ENCODE assay signal across 9 cellular contexts in the genomic region with DNA sequence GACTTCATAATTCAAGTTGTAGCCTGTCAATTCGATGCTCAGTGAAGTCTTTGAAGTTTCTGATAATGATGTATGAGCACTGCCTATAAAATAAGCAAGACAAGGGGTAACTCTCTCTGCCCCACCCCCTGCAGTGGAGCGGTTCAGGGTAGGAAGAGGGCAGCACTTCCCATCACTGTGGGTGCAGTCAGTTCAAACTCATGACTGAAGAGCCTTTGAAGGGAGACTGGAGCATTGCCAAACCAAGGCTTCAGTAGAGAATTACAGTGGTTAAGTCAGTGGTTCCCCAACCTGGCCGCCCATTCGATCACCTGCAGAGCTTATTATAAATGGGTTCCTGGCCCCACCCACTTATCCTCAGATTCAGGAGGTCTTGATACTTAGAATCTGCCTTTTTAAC.
DNase-seq lines count a peak whose midpoint lies in the region; ATAC-seq and TF ChIP-seq lines count a peak whose summit lies in the region.
"Had no signal": no experiment of that assay in that cellular context is flagged by ENCODE, and none has a peak within 500 bp of the region (broad histone marks: within the 10 kb centered on the region; RNA-seq: fewer than 3 reads in every experiment).

No MANE protein-coding gene starts in this region.

- DNase-seq in activated gamma-delta T cell treated with Interleukin-2 at 50 U/mL for 16 hours: peak; percentile 40
- no peak for DNase-seq in activated gamma-delta T cell (lab: John Stamatoyannopoulos, UW)
- DNase-seq in SHP77 treated with DMSO at 0.1 percent for 48 hours (lab: John Stamatoyannopoulos, UW): peak; percentile 6
- DNase-seq in astrocyte of the spinal cord (ENCODE audit: low read depth, low spot score): peak; percentile 16
- peak; percentile 46 for DNase-seq in superior temporal gyrus (ENCODE audit: extremely low spot score)
- no peak for DNase-seq in cardiac septum (ENCODE audit: low spot score)
- DNase-seq: activated B cell treated with CpG ODN at 0.5 μM for 24 hours had no signal

- no peak overlapping the region for H3K4me3 ChIP-seq in astrocyte of the spinal cord (ENCODE audit: low read depth, low read length)

- intact Hi-C loops in cardiac septum (cut with DNase I): no loop called here

- in situ Hi-C loops in astrocyte of the spinal cord (cut with HindIII; ENCODE audit: low sequenced_read_pairs): no loop called here

- no peak for ATAC-seq in HG03025 (IDR thresholded peaks at IDR 0.05; ENCODE audit: low FRiP score, unreplicated experiment)
- ATAC-seq in HG02970 (IDR thresholded peaks at IDR 0.05; ENCODE audit: low FRiP score, unreplicated experiment): no peak

- no peak for TF ChIP-seq CTCF in astrocyte of the spinal cord (IDR thresholded peaks at IDR 0.05; ENCODE audit: low read depth, low read length)

Comparison
In these comparisons a context has a peak if more than half of its experiments do, and no peak if none do; other contexts are left out.
1. DNase-seq: peak in activated gamma-delta T cell treated with Interleukin-2 at 50 U/mL for 16 hours (single experiment), SHP77 treated with DMSO at 0.1 percent for 48 hours (single experiment), astrocyte of the spinal cord (single experiment) and superior temporal gyrus (single experiment); none in activated gamma-delta T cell (single experiment) and cardiac septum (single experiment).